In the genomic region with DNA sequence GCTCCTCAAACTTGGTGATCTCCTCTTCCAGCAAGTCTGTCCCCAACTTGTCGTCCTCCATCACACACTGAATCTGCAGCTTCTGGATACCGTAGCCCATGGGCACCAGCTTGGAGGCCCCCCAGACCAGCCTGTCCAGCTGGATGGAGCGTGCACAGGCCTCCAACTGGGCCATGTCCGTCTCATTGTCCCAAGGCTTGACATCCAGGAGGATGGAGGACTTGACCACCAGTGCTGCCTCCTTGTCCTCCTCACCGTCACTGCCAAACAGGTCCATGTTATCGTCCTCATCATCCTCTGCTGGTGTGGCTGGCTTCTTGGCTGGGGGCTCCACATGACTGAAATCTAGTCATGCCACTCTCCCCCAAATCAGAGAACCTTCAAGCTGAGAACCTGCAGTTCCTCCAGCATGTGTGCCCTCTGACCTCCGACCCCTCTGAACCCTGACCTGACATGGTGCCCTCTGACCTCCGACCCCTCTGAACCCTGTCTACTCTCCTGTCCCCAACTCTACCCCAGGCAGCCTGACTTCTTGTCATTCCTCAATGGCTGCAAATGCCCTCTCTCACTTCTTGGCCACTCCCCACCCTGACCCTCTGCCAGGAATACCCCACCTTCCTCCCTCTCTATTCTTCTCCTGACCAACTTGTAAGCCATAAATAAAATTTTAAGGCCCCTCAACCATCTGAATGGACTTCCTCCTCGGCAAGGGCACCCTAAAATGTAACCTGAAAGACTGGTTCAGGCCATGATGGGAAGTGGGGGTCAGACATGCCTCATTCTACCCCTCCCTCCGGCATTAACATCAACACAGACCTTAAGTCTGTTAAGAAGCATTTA, we compare ENCODE assay signal across 13 cellular contexts.
"Had no signal": no experiment of that assay in that cellular context is flagged by ENCODE, and none has a peak within 500 bp of the region (broad histone marks: within the 10 kb centered on the region; RNA-seq: fewer than 3 reads in every experiment).

No MANE protein-coding gene starts in this region.

- H3K9me3 ChIP-seq: pancreas, transverse colon had no signal

- FAIRE-seq: islet of Langerhans, pancreas, small intestine had no signal

- DNase-seq: activated CD4-positive, alpha-beta T cell treated with anti-CD3 and anti-CD28 coated beads for 1 hour; activated CD8-positive, alpha-beta T cell treated with anti-CD3 and anti-CD28 coated beads for 36 hours; activated gamma-delta T cell; amygdala; glutamatergic neuron; mesenchymal stem cell; retina; small intestine; T-cell; T1000; transverse colon had no signal

- H3K36me3 ChIP-seq: pancreas, transverse colon had no signal

- H3K27ac ChIP-seq: pancreas, transverse colon had no signal

- H3K4me3 ChIP-seq: pancreas, transverse colon had no signal

- H3K27me3 ChIP-seq: pancreas, transverse colon had no signal

- H3K4me1 ChIP-seq: pancreas, transverse colon had no signal
